11 cellular contexts compared by ENCODE assay signal in genomic region chr17:64641499-64641898, GRCh38. TPM values are rescaled to one million over a fixed set of nuclear protein-coding genes. Genes with fewer than 3 reads are reported as not detected.
DNase-seq lines count a peak whose midpoint lies in the region; ATAC-seq and TF ChIP-seq lines count a peak whose summit lies in the region.
"Had no signal": no experiment of that assay in that cellular context is flagged by ENCODE, and none has a peak within 500 bp of the region (broad histone marks: within the 10 kb centered on the region; RNA-seq: fewer than 3 reads in every experiment).

No MANE protein-coding gene starts in this region.

- DNase-seq in activated CD8-positive, alpha-beta T cell treated with anti-CD3 and anti-CD28 coated beads for 36 hours: peak; percentile 33
- no peak for DNase-seq in activated CD8-positive, alpha-beta T cell treated with anti-CD3 and anti-CD28 coated beads, Interleukin-2, amount 10 ng/mL, durations not matched to agents 7 days and 5 days
- DNase-seq in left cardiac atrium (no peak), stromal cell of bone marrow (ENCODE audit: low read depth) (peak; percentile 71), esophagus muscularis mucosa (ENCODE audit: extremely low spot score) (no peak)
- DNase-seq in activated naive CD4-positive, alpha-beta T cell (lab: John Stamatoyannopoulos, UW): no peak
- DNase-seq: CD4-positive, CD25-positive, alpha-beta regulatory T cell; effector CD4-positive, alpha-beta T cell; sigmoid colon had no signal

- no peak for TF ChIP-seq POLR2A in esophagus muscularis mucosa (IDR thresholded peaks at IDR 0.05; ENCODE audit: low read depth)

- no peak overlapping the region for H3K4me3 ChIP-seq in esophagus muscularis mucosa
- H3K4me3 ChIP-seq: sigmoid colon had no signal

- H3K9me3 Mint-ChIP-seq in activated CD8-positive, alpha-beta T cell treated with anti-CD3 and anti-CD28 coated beads for 36 hours: no peaks in the 10 kb centered on the region
- no peaks in the 10 kb centered on the region for H3K9me3 Mint-ChIP-seq in activated CD8-positive, alpha-beta T cell treated with anti-CD3 and anti-CD28 coated beads, Interleukin-2, amount 10 ng/mL, durations not matched to agents 7 days and 5 days (ENCODE audit: insufficient read depth)
- H3K9me3 Mint-ChIP-seq: CD4-positive, CD25-positive, alpha-beta regulatory T cell had no signal

- H3K36me3 Mint-ChIP-seq in activated CD8-positive, alpha-beta T cell treated with anti-CD3 and anti-CD28 coated beads for 36 hours (ENCODE audit: low read depth): peaks cover 10% of the 10 kb centered on the region
- H3K36me3 Mint-ChIP-seq in activated CD8-positive, alpha-beta T cell treated with anti-CD3 and anti-CD28 coated beads, Interleukin-2, amount 10 ng/mL, durations not matched to agents 7 days and 5 days (ENCODE audit: low read depth): peaks cover 15% of the 10 kb centered on the region

- ATAC-seq in activated CD8-positive, alpha-beta T cell treated with anti-CD3 and anti-CD28 coated beads for 36 hours: peak; percentile 61
- no peak for ATAC-seq in activated CD8-positive, alpha-beta T cell treated with anti-CD3 and anti-CD28 coated beads, Interleukin-2, amount 10 ng/mL, durations not matched to agents 7 days and 5 days
- ATAC-seq in SK-N-SH treated with all-trans-retinoic acid at 6 μM for 48 hours: peak; percentile 88
- ATAC-seq in left cardiac atrium: peak; percentile 65 to 86
- ATAC-seq in HG02970 (IDR thresholded peaks at IDR 0.05; ENCODE audit: low FRiP score, unreplicated experiment): no peak

- H3K27ac Mint-ChIP-seq in activated CD8-positive, alpha-beta T cell treated with anti-CD3 and anti-CD28 coated beads for 36 hours: no peak overlapping the region
- H3K27ac Mint-ChIP-seq in activated CD8-positive, alpha-beta T cell treated with anti-CD3 and anti-CD28 coated beads, Interleukin-2, amount 10 ng/mL, durations not matched to agents 7 days and 5 days: no peak overlapping the region

- WGBS in esophagus muscularis mucosa: 25% methylated on average over 2 of the region's 2 CpGs

- TF ChIP-seq EP300 in esophagus muscularis mucosa (IDR thresholded peaks at IDR 0.05): no peak

- POLR2A ChIA-PET in activated CD8-positive, alpha-beta T cell treated with anti-CD3 and anti-CD28 coated beads for 36 hours (lab: Charles Lee): interaction anchor here (1.6 kb wide), 1 partner anchor 135 kb away, joined by 6 read pairs; the partner anchor contains the start of genes CEP95 and DDX5
- POLR2A ChIA-PET in activated CD8-positive, alpha-beta T cell treated with anti-CD3 and anti-CD28 coated beads, Interleukin-2, amount 10 ng/mL, durations not matched to agents 7 days and 5 days (lab: Charles Lee): interaction anchor here (0.7 to 1.2 kb wide), 2 partner anchors 21 to 141 kb away, joined by 5 read pairs; partner anchors contain the start of gene SMURF2

- no peaks in the 10 kb centered on the region for H3K27me3 ChIP-seq in esophagus muscularis mucosa
- H3K27me3 ChIP-seq: sigmoid colon had no signal

- intact Hi-C loops in activated CD8-positive, alpha-beta T cell treated with anti-CD3 and anti-CD28 coated beads for 36 hours (cut with micrococcal nuclease): loop anchor here (10.0 kb wide), 1 partner anchor 67 kb away; no protein-coding TSS in a partner anchor
- intact Hi-C loops in left cardiac atrium (cut with DNase I) (loop anchor here in 1 of 2 donors (10.0 kb wide), 1 partner anchor 97 kb away; no protein-coding TSS in a partner anchor), esophagus muscularis mucosa (cut with DNase I) (no loop called here)

- no peak for TF ChIP-seq CTCF in activated CD8-positive, alpha-beta T cell treated with anti-CD3 and anti-CD28 coated beads for 36 hours (IDR thresholded peaks at IDR 0.05)
- no peak for TF ChIP-seq CTCF in esophagus muscularis mucosa (IDR thresholded peaks at IDR 0.05)

- no peak overlapping the region for H3K27ac ChIP-seq in esophagus muscularis mucosa (replicated peaks in 1 of 4)
- H3K27ac ChIP-seq: sigmoid colon had no signal

- CTCF ChIA-PET in activated CD8-positive, alpha-beta T cell treated with anti-CD3 and anti-CD28 coated beads for 36 hours (lab: Charles Lee): interaction anchor here (0.5 to 2.1 kb wide), 6 partner anchors 8 to 222 kb away, joined by 3 to 9 read pairs (median 4); no protein-coding TSS in a partner anchor
- CTCF ChIA-PET in activated CD8-positive, alpha-beta T cell treated with anti-CD3 and anti-CD28 coated beads, Interleukin-2, amount 10 ng/mL, durations not matched to agents 7 days and 5 days (lab: Charles Lee): interaction anchor here (1.0 to 1.4 kb wide), 2 partner anchors 99 to 223 kb away, joined by 3 read pairs; no protein-coding TSS in a partner anchor

- H3K4me1 ChIP-seq in esophagus muscularis mucosa: peaks cover 5 to 56% (median 47%) of the 10 kb centered on the region in 4 donors

- no peaks in the 10 kb centered on the region for H3K9me3 ChIP-seq in esophagus muscularis mucosa
- H3K9me3 ChIP-seq: sigmoid colon had no signal

- peaks cover 0 to 7% (median 0%) of the 10 kb centered on the region in 4 donors for H3K36me3 ChIP-seq in esophagus muscularis mucosa

- no peaks in the 10 kb centered on the region for H3K27me3 Mint-ChIP-seq in activated CD8-positive, alpha-beta T cell treated with anti-CD3 and anti-CD28 coated beads for 36 hours
- H3K27me3 Mint-ChIP-seq in activated CD8-positive, alpha-beta T cell treated with anti-CD3 and anti-CD28 coated beads, Interleukin-2, amount 10 ng/mL, durations not matched to agents 7 days and 5 days (ENCODE audit: low read depth): no peaks in the 10 kb centered on the region
- H3K27me3 Mint-ChIP-seq: CD4-positive, CD25-positive, alpha-beta regulatory T cell had no signal

- H3K4me1 Mint-ChIP-seq in activated CD8-positive, alpha-beta T cell treated with anti-CD3 and anti-CD28 coated beads for 36 hours (ENCODE audit: low read depth): peaks cover 22% of the 10 kb centered on the region
- peaks cover 22% of the 10 kb centered on the region for H3K4me1 Mint-ChIP-seq in activated CD8-positive, alpha-beta T cell treated with anti-CD3 and anti-CD28 coated beads, Interleukin-2, amount 10 ng/mL, durations not matched to agents 7 days and 5 days (ENCODE audit: low read depth)

- no peak overlapping the region for H3K4me3 Mint-ChIP-seq in activated CD8-positive, alpha-beta T cell treated with anti-CD3 and anti-CD28 coated beads for 36 hours
- H3K4me3 Mint-ChIP-seq in activated CD8-positive, alpha-beta T cell treated with anti-CD3 and anti-CD28 coated beads, Interleukin-2, amount 10 ng/mL, durations not matched to agents 7 days and 5 days: no peak overlapping the region

TF ChIP-seq in SK-N-SH treated with all-trans-retinoic acid at 6 μM for 48 hours, 23 proteins besides CTCF, POLR2A, EP300 and RAD21 (continues in another document):
- TF ChIP-seq ESRRG (CRISPR knock-in tag; IDR thresholded peaks at IDR 0.05) (no peak), CSRNP3 (CRISPR knock-in tag; IDR thresholded peaks at IDR 0.05) (no peak), PPARA (CRISPR knock-in tag; IDR thresholded peaks at IDR 0.05; ENCODE audit: borderline replicate concordance) (no peak), ZNF8 (CRISPR knock-in tag; IDR thresholded peaks at IDR 0.05) (0 out of 2 replicates have a peak, but pooled peaks have one; percentile 33), TCF4 (CRISPR knock-in tag; IDR thresholded peaks at IDR 0.05; ENCODE audit: borderline replicate concordance) (peak; percentile 88; the same call in 1 of the 2 replicates), CREB5 (CRISPR knock-in tag; IDR thresholded peaks at IDR 0.05; ENCODE audit: low read depth) (no peak), OSR1 (CRISPR knock-in tag; IDR thresholded peaks at IDR 0.05) (no peak), ZFP30 (CRISPR knock-in tag; IDR thresholded peaks at IDR 0.05) (no peak), ZNF565 (CRISPR knock-in tag; conservative IDR thresholded peaks at IDR 0.05; ENCODE audit: low read depth) (no peak), BACH2 (CRISPR knock-in tag; IDR thresholded peaks at IDR 0.05; ENCODE audit: borderline replicate concordance) (no peak), ZC3H10 (CRISPR knock-in tag; IDR thresholded peaks at IDR 0.05) (no peak), ZFP3 (CRISPR knock-in tag; IDR thresholded peaks at IDR 0.05) (no peak), RARB (CRISPR knock-in tag; IDR thresholded peaks at IDR 0.05) (no peak), ISL1 (CRISPR knock-in tag; IDR thresholded peaks at IDR 0.05) (peak; percentile 69)

RNA-seq across cellular contexts. Expression of gene SMURF2, which starts 20.6 kb away (rescaled TPM):
- 10 to 100 TPM; 13.8 to 13.9 TPM for total RNA-seq in activated CD8-positive, alpha-beta T cell treated with anti-CD3 and anti-CD28 coated beads for 36 hours
- total RNA-seq in activated CD8-positive, alpha-beta T cell treated with anti-CD3 and anti-CD28 coated beads, Interleukin-2, amount 10 ng/mL, durations not matched to agents 7 days and 5 days: 10 to 100 TPM; 16.1 to 16.4 TPM
- total RNA-seq in left cardiac atrium (10 to 100 TPM; 14.3 to 17.9 TPM), esophagus muscularis mucosa (10 to 100 TPM; 30.5 to 52.7 (median 44.1) TPM)

Comparison
In these comparisons a context has a peak if more than half of its experiments do, and no peak if none do; other contexts are left out.
1. ATAC-seq: peak in activated CD8-positive, alpha-beta T cell treated with anti-CD3 and anti-CD28 coated beads for 36 hours (single experiment), SK-N-SH treated with all-trans-retinoic acid at 6 μM for 48 hours (single experiment) and left cardiac atrium (2 of 2); none in activated CD8-positive, alpha-beta T cell treated with anti-CD3 and anti-CD28 coated beads, Interleukin-2, amount 10 ng/mL, durations not matched to agents 7 days and 5 days (single experiment) and HG02970 (single experiment).
2. DNase-seq: peak in activated CD8-positive, alpha-beta T cell treated with anti-CD3 and anti-CD28 coated beads for 36 hours (single experiment) and stromal cell of bone marrow (single experiment); none in activated CD8-positive, alpha-beta T cell treated with anti-CD3 and anti-CD28 coated beads, Interleukin-2, amount 10 ng/mL, durations not matched to agents 7 days and 5 days (single experiment), left cardiac atrium (single experiment), esophagus muscularis mucosa (single experiment) and activated naive CD4-positive, alpha-beta T cell (0 of 4).